9 cellular contexts compared by ENCODE assay signal in the genomic region with DNA sequence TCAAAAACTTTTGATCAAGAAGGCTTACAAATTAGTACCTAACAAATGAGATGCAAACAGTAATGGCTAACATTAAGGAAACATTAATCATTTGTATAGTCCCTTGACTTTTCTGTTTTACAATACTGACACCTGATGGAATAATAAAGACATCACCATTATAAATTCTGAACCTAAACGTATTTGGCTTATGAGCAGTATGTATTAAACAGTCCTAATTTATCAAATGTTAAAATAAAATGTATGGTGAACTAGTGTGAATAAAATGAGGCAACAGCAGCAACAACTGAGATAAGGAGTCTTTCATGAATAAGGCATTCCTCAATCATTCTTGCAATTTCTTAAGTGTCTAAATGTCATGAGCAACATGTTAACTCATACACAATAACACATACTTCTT. TPM values are rescaled to one million over a fixed set of nuclear protein-coding genes. Genes with fewer than 3 reads are reported as not detected.
DNase-seq lines count a peak whose midpoint lies in the region; TF ChIP-seq lines count a peak whose summit lies in the region.
"Had no signal": no experiment of that assay in that cellular context is flagged by ENCODE, and none has a peak within 500 bp of the region (broad histone marks: within the 10 kb centered on the region; RNA-seq: fewer than 3 reads in every experiment).

No MANE protein-coding gene starts in this region.

- no peak overlapping the region for H3K27ac ChIP-seq in neural cell (ENCODE audit: low read length)

- H3K9me3 ChIP-seq in neural cell (ENCODE audit: low read length), result no peaks in the 10 kb centered on the region

- DNase-seq in CD14-positive monocyte (ENCODE audit: low spot score) (no peak), NCI-H2196 treated with DMSO at 0.1 percent for 48 hours (lab: John Stamatoyannopoulos, UW; ENCODE audit: unreplicated experiment) (peak; percentile 34), dermis blood vessel endothelial cell (peak; percentile 56), NCI-H524 treated with DMSO at 0.1 percent for 48 hours (lab: John Stamatoyannopoulos, UW) (no peak), DMS79 treated with DMSO at 0.1 percent for 48 hours (lab: John Stamatoyannopoulos, UW) (no peak), AG08395 (ENCODE audit: low spot score) (no peak)
- DNase-seq in T-helper 2 cell treated with Interferon-gamma antibody and Interleukin-4, amounts not matched to agents 5 μg/mL and 100 μg/mL, for 36 hours (ENCODE audit: low spot score), result no peak
- DNase-seq: NCI-H2029 treated with DMSO at 0.1 percent for 48 hours had no signal

- H3K9me2 ChIP-seq in neural cell (ENCODE audit: insufficient read depth, low read length), result no peaks in the 10 kb centered on the region

- H3K4me3 Mint-ChIP-seq in CD14-positive monocyte, result peak overlapping the region in 1 of 2 donors; percentile 16
- no peak overlapping the region for H3K4me3 Mint-ChIP-seq in T-helper 2 cell treated with Interferon-gamma antibody and Interleukin-4, amounts not matched to agents 5 μg/mL and 100 μg/mL, for 36 hours

- intact Hi-C loops in CD14-positive monocyte (cut with micrococcal nuclease), result no loop called here

- H3K36me3 Mint-ChIP-seq in CD14-positive monocyte, result peaks cover 37 to 41% of the 10 kb centered on the region in 2 donors
- H3K36me3 Mint-ChIP-seq in T-helper 2 cell treated with Interferon-gamma antibody and Interleukin-4, amounts not matched to agents 5 μg/mL and 100 μg/mL, for 36 hours (ENCODE audit: low read depth), result peaks cover 34% of the 10 kb centered on the region

- no peak overlapping the region for H3K9ac ChIP-seq in neural cell (ENCODE audit: low read length)

- no peaks in the 10 kb centered on the region for H3F3A ChIP-seq in neural cell (ENCODE audit: insufficient read depth, low read length, poor library complexity, severe bottlenecking)

- no peak overlapping the region for H3K4me2 ChIP-seq in neural cell (ENCODE audit: low read length)

- TF ChIP-seq EP300 in neural cell (conservative IDR thresholded peaks at IDR 0.05; ENCODE audit: poor library complexity, severe bottlenecking), result no peak

- H2AFZ ChIP-seq in neural cell (ENCODE audit: low read depth, low read length), result no peak overlapping the region

- H3K4me1 Mint-ChIP-seq in CD14-positive monocyte, result peaks cover 18% of the 10 kb centered on the region
- peaks cover 18% of the 10 kb centered on the region for H3K4me1 Mint-ChIP-seq in T-helper 2 cell treated with Interferon-gamma antibody and Interleukin-4, amounts not matched to agents 5 μg/mL and 100 μg/mL, for 36 hours (ENCODE audit: low read depth)

- H4K20me1 ChIP-seq in neural cell (ENCODE audit: insufficient read depth), result no peaks in the 10 kb centered on the region

- no peaks in the 10 kb centered on the region for H3K9me3 Mint-ChIP-seq in CD14-positive monocyte
- H3K9me3 Mint-ChIP-seq in T-helper 2 cell treated with Interferon-gamma antibody and Interleukin-4, amounts not matched to agents 5 μg/mL and 100 μg/mL, for 36 hours, result no peaks in the 10 kb centered on the region

- H3K36me3 ChIP-seq in neural cell (ENCODE audit: insufficient read depth, low read length), result no peaks in the 10 kb centered on the region

- no peaks in the 10 kb centered on the region for H3K27me3 ChIP-seq in neural cell (ENCODE audit: insufficient read depth, low read depth, low read length)

- H3K79me2 ChIP-seq in neural cell (replicated peaks; ENCODE audit: insufficient read depth, low read length), result peaks cover 18% of the 10 kb centered on the region

- peak overlapping the region in 3 of 7 donors; percentile 56 to 81 (median 80) for H3K27ac Mint-ChIP-seq in CD14-positive monocyte
- H3K27ac Mint-ChIP-seq in T-helper 2 cell treated with Interferon-gamma antibody and Interleukin-4, amounts not matched to agents 5 μg/mL and 100 μg/mL, for 36 hours, result no peak overlapping the region

- no peaks in the 10 kb centered on the region for H3K27me3 Mint-ChIP-seq in CD14-positive monocyte (ENCODE audit: low read depth in 3 of 3)
- no peaks in the 10 kb centered on the region for H3K27me3 Mint-ChIP-seq in T-helper 2 cell treated with Interferon-gamma antibody and Interleukin-4, amounts not matched to agents 5 μg/mL and 100 μg/mL, for 36 hours (ENCODE audit: low read depth)

- peak; percentile 83 for TF ChIP-seq RAD21 in neural cell (conservative IDR thresholded peaks at IDR 0.05)

- H3K4me3 ChIP-seq in neural cell (ENCODE audit: low read length), result no peak overlapping the region

- TF ChIP-seq CTCF in CD14-positive monocyte (IDR thresholded peaks at IDR 0.05), result peak; percentile 26
- peak; percentile 75 for TF ChIP-seq CTCF in neural cell (IDR thresholded peaks at IDR 0.05; ENCODE audit: poor library complexity, severe bottlenecking)

TF ChIP-seq in neural cell, 6 proteins besides CTCF, POLR2A, EP300 and RAD21:
- TF ChIP-seq, protein P1, sequence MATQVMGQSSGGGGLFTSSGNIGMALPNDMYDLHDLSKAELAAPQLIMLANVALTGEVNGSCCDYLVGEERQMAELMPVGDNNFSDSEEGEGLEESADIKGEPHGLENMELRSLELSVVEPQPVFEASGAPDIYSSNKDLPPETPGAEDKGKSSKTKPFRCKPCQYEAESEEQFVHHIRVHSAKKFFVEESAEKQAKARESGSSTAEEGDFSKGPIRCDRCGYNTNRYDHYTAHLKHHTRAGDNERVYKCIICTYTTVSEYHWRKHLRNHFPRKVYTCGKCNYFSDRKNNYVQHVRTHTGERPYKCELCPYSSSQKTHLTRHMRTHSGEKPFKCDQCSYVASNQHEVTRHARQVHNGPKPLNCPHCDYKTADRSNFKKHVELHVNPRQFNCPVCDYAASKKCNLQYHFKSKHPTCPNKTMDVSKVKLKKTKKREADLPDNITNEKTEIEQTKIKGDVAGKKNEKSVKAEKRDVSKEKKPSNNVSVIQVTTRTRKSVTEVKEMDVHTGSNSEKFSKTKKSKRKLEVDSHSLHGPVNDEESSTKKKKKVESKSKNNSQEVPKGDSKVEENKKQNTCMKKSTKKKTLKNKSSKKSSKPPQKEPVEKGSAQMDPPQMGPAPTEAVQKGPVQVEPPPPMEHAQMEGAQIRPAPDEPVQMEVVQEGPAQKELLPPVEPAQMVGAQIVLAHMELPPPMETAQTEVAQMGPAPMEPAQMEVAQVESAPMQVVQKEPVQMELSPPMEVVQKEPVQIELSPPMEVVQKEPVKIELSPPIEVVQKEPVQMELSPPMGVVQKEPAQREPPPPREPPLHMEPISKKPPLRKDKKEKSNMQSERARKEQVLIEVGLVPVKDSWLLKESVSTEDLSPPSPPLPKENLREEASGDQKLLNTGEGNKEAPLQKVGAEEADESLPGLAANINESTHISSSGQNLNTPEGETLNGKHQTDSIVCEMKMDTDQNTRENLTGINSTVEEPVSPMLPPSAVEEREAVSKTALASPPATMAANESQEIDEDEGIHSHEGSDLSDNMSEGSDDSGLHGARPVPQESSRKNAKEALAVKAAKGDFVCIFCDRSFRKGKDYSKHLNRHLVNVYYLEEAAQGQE (IDR thresholded peaks at IDR 0.05; ENCODE audit: borderline replicate concordance), result no peak
- peak; percentile 79 for TF ChIP-seq SMC3 (conservative IDR thresholded peaks at IDR 0.05; ENCODE audit: poor library complexity)

RNA-seq across cellular contexts. Expression of a gene that starts 6.0 kb away (rescaled TPM):
- polyA plus RNA-seq in CD14-positive monocyte (1 to 10 TPM; 5.9 to 6.6 TPM), neural cell (17.6 TPM in 2 replicates)
- total RNA-seq in dermis blood vessel endothelial cell, result 41.7 and 53.7 TPM in 2 replicates
- 41.1 and 47.3 TPM in 2 replicates for polyA minus RNA-seq in neural cell

Comparison
In these comparisons a context has a peak if more than half of its experiments do, and no peak if none do; other contexts are left out.
1. DNase-seq: peak in NCI-H2196 treated with DMSO at 0.1 percent for 48 hours (single experiment) and dermis blood vessel endothelial cell (single experiment); none in CD14-positive monocyte (single experiment), NCI-H524 treated with DMSO at 0.1 percent for 48 hours (single experiment), T-helper 2 cell treated with Interferon-gamma antibody and Interleukin-4, amounts not matched to agents 5 μg/mL and 100 μg/mL, for 36 hours (single experiment), DMS79 treated with DMSO at 0.1 percent for 48 hours (single experiment) and AG08395 (single experiment).